In genomic region chr1:97365026-97365425, GRCh38 we compare ENCODE assay signal across 15 cellular contexts.
DNase-seq lines count a peak whose midpoint lies in the region; ATAC-seq and TF ChIP-seq lines count a peak whose summit lies in the region.
"Had no signal": no experiment of that assay in that cellular context is flagged by ENCODE, and none has a peak within 500 bp of the region (broad histone marks: within the 10 kb centered on the region; RNA-seq: fewer than 3 reads in every experiment).

No MANE protein-coding gene starts in this region.

- H3K4me2 ChIP-seq in IMR-90 (ENCODE audit: low read depth, low read length): no peak overlapping the region

- POLR2A ChIA-PET in IMR-90 (lab: Charles Lee; ENCODE audit: unreplicated experiment): no interaction called here

- peak overlapping the region in 1 of 2 experiments; percentile 0; a peak in 2 of 4 replicates for H4K8ac ChIP-seq in IMR-90 (ENCODE audit: low read depth in 2 of 2, low read length in 2 of 2)

- H2BK5ac ChIP-seq in IMR-90 (ENCODE audit: low read depth, low read length, poor library complexity, severe bottlenecking): no peak overlapping the region

- 57% methylated on average over 3 of the region's 4 CpGs; no CpG with 5 or more reads in 1 of the 2 experiments for WGBS in IMR-90 (ENCODE audit: extremely low coverage in 2 of 2, insufficient read length in 1 of 2), 2 experiments

- H2BK20ac ChIP-seq in IMR-90 (ENCODE audit: low read depth, low read length): peak overlapping the region; percentile 30

- no peak overlapping the region for H2AFZ ChIP-seq in IMR-90 (replicated peaks; ENCODE audit: low read length, poor library complexity)

- H3K14ac ChIP-seq in IMR-90 (replicated peaks; ENCODE audit: low read depth, low read length): no peak overlapping the region

- H2BK15ac ChIP-seq in IMR-90 (ENCODE audit: low read depth, low read length): peak overlapping the region; percentile 56; the same call in 1 of the 3 replicates

- H4K20me1 ChIP-seq in IMR-90 (ENCODE audit: insufficient read depth, low read length): no peaks in the 10 kb centered on the region

- no peak overlapping the region for H2AK9ac ChIP-seq in IMR-90 (replicated peaks; ENCODE audit: low read depth, low read length, poor library complexity)

- no peak overlapping the region for H4K5ac ChIP-seq in IMR-90 (ENCODE audit: low read depth, low read length)

- 0 out of 2 replicates have a peak overlapping the region, but pooled peaks have one; percentile 0 for H4K91ac ChIP-seq in IMR-90 (ENCODE audit: insufficient read depth, low read depth, low read length)

- intact Hi-C loops in IMR-90 (cut with micrococcal nuclease): no loop called here

- H3K9ac ChIP-seq in IMR-90 (ENCODE audit: low read depth, low read length): no peak overlapping the region

- no peak overlapping the region for H3K27ac ChIP-seq in IMR-90 (ENCODE audit: insufficient read depth, low read length)

- no peaks in the 10 kb centered on the region for H3K27me3 ChIP-seq in IMR-90 (ENCODE audit: control insufficient read depth, insufficient read depth, low read length)

- no peaks in the 10 kb centered on the region for H3K9me3 ChIP-seq in IMR-90 (ENCODE audit: control insufficient read depth, insufficient read depth, low read length)

- no peaks in the 10 kb centered on the region for H3K36me3 ChIP-seq in IMR-90 (ENCODE audit: control insufficient read depth, insufficient read depth, low read length)

- ATAC-seq in IMR-90 (ENCODE audit: low read depth) (no peak), GM21737 (IDR thresholded peaks at IDR 0.05; ENCODE audit: unreplicated experiment) (no peak)

- H3K56ac ChIP-seq in IMR-90 (ENCODE audit: extremely low read depth, insufficient read depth, low read length): no peak overlapping the region

- 0 out of 2 replicates have a peak overlapping the region, but pooled peaks have one; percentile 22 for H2AK5ac ChIP-seq in IMR-90 (ENCODE audit: low read depth, low read length)

- dilution Hi-C loops in IMR-90 (cut with HindIII; ENCODE audit: low sequenced_read_pairs, unreplicated experiment): no loop called here

- CTCF ChIA-PET in IMR-90 (lab: Yijun Ruan, JAX): no interaction called here

- TF ChIP-seq CTCF in IMR-90 (conservative IDR thresholded peaks at IDR 0.05; ENCODE audit: low read depth, low read length): no peak
- TF ChIP-seq CTCF in astrocyte of the spinal cord (IDR thresholded peaks at IDR 0.05; ENCODE audit: low read depth, low read length): no peak

- DNase-seq in AG20443 (ENCODE audit: low spot score): peak; percentile 12
- DNase-seq in IMR-90: peak; percentile 46
- DNase-seq in astrocyte of the spinal cord (ENCODE audit: low read depth, low spot score): peak; percentile 30
- DNase-seq in iris pigment epithelial cell (ENCODE audit: low read depth): peak; percentile 56
- DNase-seq in activated CD4-positive, alpha-beta T cell treated with anti-CD3 and anti-CD28 coated beads for 4 hours: no peak
- DNase-seq in NOMO-1 (lab: John Stamatoyannopoulos, UW; ENCODE audit: unreplicated experiment in 2 of 2): no peak
- DNase-seq in ureter (ENCODE audit: low spot score): no peak
- DNase-seq: C1 segment of cervical spinal cord; NCI-H1417; NCI-H1930; NCI-H2171; NCI-H446 treated with DMSO at 0.1 percent for 48 hours; NK-92 treated with Interleukin-12 subunit alpha and Interleukin-12 subunit beta, amount 100 ng/mL, for 24 hours; OCI-M1 had no signal

- no peaks in the 10 kb centered on the region for H3K9me1 ChIP-seq in IMR-90 (ENCODE audit: insufficient read depth, low read length)

- no peak overlapping the region for H3K23ac ChIP-seq in IMR-90 (ENCODE audit: low read depth, low read length)

- H3K79me1 ChIP-seq in IMR-90 (ENCODE audit: low read depth in 1 of 2, low read length in 2 of 2): no peaks in the 10 kb centered on the region

- H3K4me3 ChIP-seq in IMR-90 (ENCODE audit: insufficient read depth, low read depth, low read length): no peak overlapping the region
- H3K4me3 ChIP-seq in astrocyte of the spinal cord (ENCODE audit: low read depth, low read length): no peak overlapping the region

- BruUV-seq in IMR-90 (replicated peaks; lab: Mats Ljungman, UMichigan): no TSS peak

- H2BK120ac ChIP-seq in IMR-90 (ENCODE audit: low read depth, low read length): peak overlapping the region; percentile 56

- in situ Hi-C loops in IMR-90 (cut with MboI; ENCODE audit: low sequenced_read_pairs): no loop called here
- in situ Hi-C loops in astrocyte of the spinal cord (cut with HindIII; ENCODE audit: low sequenced_read_pairs): no loop called here

- H3K18ac ChIP-seq in IMR-90 (ENCODE audit: low read depth, low read length): peak overlapping the region; percentile 57; the same call in 1 of the 2 replicates

- no peak overlapping the region; the same call in 1 of the 2 replicates for H3K4ac ChIP-seq in IMR-90 (ENCODE audit: low read depth, low read length)

- H3K4me1 ChIP-seq in IMR-90 (ENCODE audit: control insufficient read depth, insufficient read depth, low read length): peaks cover 4% of the 10 kb centered on the region

- TF ChIP-seq POLR2A in IMR-90 (IDR thresholded peaks at IDR 0.05; ENCODE audit: low read depth, low read length): no peak

- TF ChIP-seq RAD21 in IMR-90 (IDR thresholded peaks at IDR 0.05; ENCODE audit: low read length): no peak

TF ChIP-seq in IMR-90, 13 proteins besides CTCF, POLR2A, EP300 and RAD21:
- no peak for TF ChIP-seq ELK1 (IDR thresholded peaks at IDR 0.05; ENCODE audit: borderline replicate concordance, low read depth, low read length)
- no peak for TF ChIP-seq RFX5 (IDR thresholded peaks at IDR 0.05; ENCODE audit: low read depth, low read length)

Comparison
In these comparisons a context has a peak if more than half of its experiments do, and no peak if none do; other contexts are left out.
1. DNase-seq: peak in AG20443 (single experiment), IMR-90 (single experiment), astrocyte of the spinal cord (single experiment) and iris pigment epithelial cell (single experiment); none in activated CD4-positive, alpha-beta T cell treated with anti-CD3 and anti-CD28 coated beads for 4 hours (0 of 2), NOMO-1 (0 of 2) and ureter (single experiment).